Comparison of ENCODE assay signal across 1 cellular context in genomic region chr19:17226002-17226933, GRCh38.
TF ChIP-seq lines count a peak whose summit lies in the region.

A gene with protein sequence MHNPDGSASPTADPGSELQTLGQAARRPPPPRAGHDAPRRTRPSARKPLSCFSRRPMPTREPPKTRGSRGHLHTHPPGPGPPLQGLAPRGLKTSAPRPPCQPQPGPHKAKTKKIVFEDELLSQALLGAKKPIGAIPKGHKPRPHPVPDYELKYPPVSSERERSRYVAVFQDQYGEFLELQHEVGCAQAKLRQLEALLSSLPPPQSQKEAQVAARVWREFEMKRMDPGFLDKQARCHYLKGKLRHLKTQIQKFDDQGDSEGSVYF (plus strand): TSS chr19:17226226. CDS start chr19:17226248, 22 bp downstream.

TF ChIP-seq in H1, 55 proteins besides CTCF, POLR2A, EP300 and RAD21:
- TF ChIP-seq NRF1 (IDR thresholded peaks at IDR 0.05; ENCODE audit: low read depth, low read length) (peak; percentile 37; the same call in 1 of the 2 replicates), SIN3A (conservative IDR thresholded peaks at IDR 0.05 in 1 of 2, IDR thresholded peaks at IDR 0.05 in 1 of 2; ENCODE audit: low read depth in 1 of 2, low read length in 2 of 2) (no peak; a peak in 1 of 4 replicates), BACH1 (IDR thresholded peaks at IDR 0.05; ENCODE audit: low read length) (no peak), EGR1 (IDR thresholded peaks at IDR 0.05; ENCODE audit: borderline replicate concordance, low read depth, low read length) (no peak), CREB1 (IDR thresholded peaks at IDR 0.05) (peak; percentile 71), MAFK (IDR thresholded peaks at IDR 0.05; ENCODE audit: low read depth, low read length) (no peak), TAF7 (optimal IDR thresholded peaks at IDR 0.05; ENCODE audit: borderline replicate concordance, low read depth, low read length) (peak; percentile 47), PHF8 (conservative IDR thresholded peaks at IDR 0.05; ENCODE audit: low read depth, low read length) (peak; percentile 74), SP2 (IDR thresholded peaks at IDR 0.05; ENCODE audit: low read length) (no peak), HDAC6 (IDR thresholded peaks at IDR 0.05; ENCODE audit: low read depth, low read length) (no peak), TBP (IDR thresholded peaks at IDR 0.05; ENCODE audit: low read depth, low read length) (peak; percentile 35; the same call in 1 of the 2 replicates), EZH2 (IDR thresholded peaks at IDR 0.05; ENCODE audit: low read depth, low read length, severe bottlenecking) (no peak), TAF1 (IDR thresholded peaks at IDR 0.05; ENCODE audit: low read depth, low read length) (peak; percentile 76), SP4 (IDR thresholded peaks at IDR 0.05; ENCODE audit: low read length) (no peak), FOSL1 (IDR thresholded peaks at IDR 0.05; ENCODE audit: insufficient read depth, low read depth, low read length) (no peak), SIRT6 (IDR thresholded peaks at IDR 0.05; ENCODE audit: low read length) (no peak), CEBPB (IDR thresholded peaks at IDR 0.05; ENCODE audit: low read depth, low read length) (peak; percentile 89), POLR2AphosphoS5 (IDR thresholded peaks at IDR 0.05; ENCODE audit: low read depth, low read length) (peak; percentile 78), POU5F1 (IDR thresholded peaks at IDR 0.05; ENCODE audit: low read depth, low read length) (no peak), MAX (IDR thresholded peaks at IDR 0.05) (peak; percentile 58; the same call in 1 of the 2 replicates), TCF12 (IDR thresholded peaks at IDR 0.05; ENCODE audit: low read depth, low read length) (no peak), BRCA1 (IDR thresholded peaks at IDR 0.05; ENCODE audit: low read depth, low read length) (no peak), RBBP5 (IDR thresholded peaks at IDR 0.05; ENCODE audit: borderline replicate concordance, low read depth, low read length) (peak; percentile 60; the same call in 1 of the 2 replicates), SUZ12 (IDR thresholded peaks at IDR 0.05; ENCODE audit: low read length) (no peak), CHD1 (IDR thresholded peaks at IDR 0.05; ENCODE audit: low read depth, low read length) (no peak), JUND (IDR thresholded peaks at IDR 0.05; ENCODE audit: low read length) (no peak), HDAC2 (IDR thresholded peaks at IDR 0.05; ENCODE audit: borderline replicate concordance in 1 of 2, low read depth in 2 of 2, low read length in 2 of 2) (peak in 1 of 2 experiments; percentile 34; a peak in 1 of 4 replicates), SP1 (IDR thresholded peaks at IDR 0.05; ENCODE audit: low read depth, low read length) (peak; percentile 55; the same call in 1 of the 2 replicates), ASH2L (IDR thresholded peaks at IDR 0.05; ENCODE audit: low read length) (peak; percentile 78), ZNF274 (IDR thresholded peaks at IDR 0.05; ENCODE audit: borderline replicate concordance, extremely low read depth, low read length) (no peak), KDM4A (IDR thresholded peaks at IDR 0.05; ENCODE audit: low read depth, low read length, severe bottlenecking) (peak; percentile 86), KDM5A (IDR thresholded peaks at IDR 0.05; ENCODE audit: low read length) (peak; percentile 38; the same call in 1 of the 2 replicates)
- TF ChIP-seq, protein P1, sequence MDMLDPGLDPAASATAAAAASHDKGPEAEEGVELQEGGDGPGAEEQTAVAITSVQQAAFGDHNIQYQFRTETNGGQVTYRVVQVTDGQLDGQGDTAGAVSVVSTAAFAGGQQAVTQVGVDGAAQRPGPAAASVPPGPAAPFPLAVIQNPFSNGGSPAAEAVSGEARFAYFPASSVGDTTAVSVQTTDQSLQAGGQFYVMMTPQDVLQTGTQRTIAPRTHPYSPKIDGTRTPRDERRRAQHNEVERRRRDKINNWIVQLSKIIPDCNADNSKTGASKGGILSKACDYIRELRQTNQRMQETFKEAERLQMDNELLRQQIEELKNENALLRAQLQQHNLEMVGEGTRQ (IDR thresholded peaks at IDR 0.05; ENCODE audit: low read length) = 0 out of 2 replicates have a peak, but pooled peaks have one; percentile 19
- TF ChIP-seq, protein P2, sequence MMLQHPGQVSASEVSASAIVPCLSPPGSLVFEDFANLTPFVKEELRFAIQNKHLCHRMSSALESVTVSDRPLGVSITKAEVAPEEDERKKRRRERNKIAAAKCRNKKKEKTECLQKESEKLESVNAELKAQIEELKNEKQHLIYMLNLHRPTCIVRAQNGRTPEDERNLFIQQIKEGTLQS (IDR thresholded peaks at IDR 0.05; ENCODE audit: insufficient read depth, low read depth, low read length) = no peak
